Comparison of ENCODE assay signal across 10 cellular contexts in the genomic region with DNA sequence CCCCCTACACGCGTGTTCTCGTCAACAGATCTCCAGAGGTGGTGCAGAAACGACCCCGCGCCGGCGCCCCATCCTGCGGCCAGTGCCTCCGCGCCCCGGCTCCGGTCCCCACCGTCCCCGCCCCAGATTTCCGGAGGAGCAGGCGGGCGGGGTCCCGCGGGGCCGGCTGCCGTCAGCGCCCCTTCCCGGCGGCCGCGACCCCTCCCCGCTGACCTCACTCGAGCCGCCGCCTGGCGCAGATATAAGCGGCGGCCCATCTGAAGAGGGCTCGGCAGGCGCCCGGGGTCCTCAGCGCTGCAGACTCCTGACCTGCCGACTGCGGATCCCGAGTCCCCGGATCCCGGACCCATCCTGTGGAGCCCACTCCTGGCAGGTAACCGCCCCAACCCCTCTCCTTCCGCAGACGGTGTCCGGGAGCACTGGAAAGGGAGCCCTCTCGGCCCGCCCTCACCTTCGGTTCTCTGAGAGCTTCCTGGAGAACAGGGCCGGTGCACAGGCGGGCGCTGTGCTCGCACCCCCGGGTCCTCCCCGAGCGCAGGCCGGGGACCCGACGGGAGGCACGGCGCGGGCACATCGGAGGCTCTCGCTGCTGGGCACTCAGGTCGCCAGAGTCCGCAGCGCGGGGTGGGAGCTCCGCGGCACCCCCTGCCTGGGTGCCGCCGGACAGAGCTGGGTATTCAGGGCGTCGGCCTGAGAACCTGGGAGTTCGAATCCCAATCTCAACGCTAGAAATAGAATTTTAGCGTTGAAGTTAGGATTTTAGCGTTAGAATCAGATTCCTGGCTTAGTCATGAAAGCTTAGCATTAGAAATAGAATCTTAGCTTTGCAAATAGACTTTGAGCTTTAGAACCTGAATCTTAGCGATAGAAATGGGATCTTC. TPM values are rescaled to one million over a fixed set of nuclear protein-coding genes. Genes with fewer than 3 reads are reported as not detected.
DNase-seq lines count a peak whose midpoint lies in the region; ATAC-seq and TF ChIP-seq lines count a peak whose summit lies in the region.
"Had no signal": no experiment of that assay in that cellular context is flagged by ENCODE, and none has a peak within 500 bp of the region (broad histone marks: within the 10 kb centered on the region; RNA-seq: fewer than 3 reads in every experiment).

A gene with protein sequence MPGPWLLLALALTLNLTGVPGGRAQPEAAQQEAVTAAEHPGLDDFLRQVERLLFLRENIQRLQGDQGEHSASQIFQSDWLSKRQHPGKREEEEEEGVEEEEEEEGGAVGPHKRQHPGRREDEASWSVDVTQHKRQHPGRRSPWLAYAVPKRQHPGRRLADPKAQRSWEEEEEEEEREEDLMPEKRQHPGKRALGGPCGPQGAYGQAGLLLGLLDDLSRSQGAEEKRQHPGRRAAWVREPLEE (plus strand): TSS at position 270 of the 881 bp plus-strand sequence. CDS start 1,097 bp downstream, outside the sequence.

- peak within 1 kb of the TSS; percentile 88 for H3K4me2 ChIP-seq in hepatocyte

- H3K27ac Mint-ChIP-seq in T-helper 17 cell, result no peak within 1 kb of the TSS

- peak within 1 kb of the TSS; percentile 87 for H3K4me3 Mint-ChIP-seq in T-helper 17 cell

- H3K27ac ChIP-seq in hepatocyte, result no peak within 1 kb of the TSS

- peaks cover 8% of the 10 kb centered on the region for H3K4me1 Mint-ChIP-seq in T-helper 17 cell

- no peaks in the 10 kb centered on the region for H3K36me3 ChIP-seq in hepatocyte (replicated peaks; ENCODE audit: insufficient read depth, low read depth)

- H3K27me3 Mint-ChIP-seq in T-helper 17 cell, result peaks cover 72% of the 10 kb centered on the region

- no peaks in the 10 kb centered on the region for H4K20me1 ChIP-seq in hepatocyte (ENCODE audit: insufficient read depth, poor library complexity, severe bottlenecking)

- H3K79me2 ChIP-seq in hepatocyte, result no peaks in the 10 kb centered on the region

- peaks cover 13% of the 10 kb centered on the region for H3K4me1 ChIP-seq in hepatocyte (ENCODE audit: insufficient read depth)

- H3K9me2 ChIP-seq in hepatocyte (replicated peaks; ENCODE audit: insufficient read depth), result no peaks in the 10 kb centered on the region

- 7% methylated on average over 61 of the region's 80 CpGs for WGBS in hepatocyte (ENCODE audit: low lambda C conversion rate, missing lambda C conversion rate)

- peak within 1 kb of the TSS; percentile 49 for H2AFZ ChIP-seq in hepatocyte

- intact Hi-C loops in head of caudate nucleus (cut with DNase I), result no loop called here

- DNase-seq in GM03348 (ENCODE audit: low spot score) (peak; percentile 47), T-helper 17 cell (no peak), hepatocyte (ENCODE audit: low spot score) (no peak), retina (peak; percentile 86), NCI-H1436 (lab: John Stamatoyannopoulos, UW) (no peak), OCI-M2 (lab: John Stamatoyannopoulos, UW; ENCODE audit: unreplicated experiment) (no peak), head of caudate nucleus (no peak)

- H3K27me3 ChIP-seq in hepatocyte, result peaks cover 68% of the 10 kb centered on the region

- no peaks in the 10 kb centered on the region for H3K9me3 ChIP-seq in T-helper 17 cell (ENCODE audit: control insufficient read depth, low read length, poor library complexity, severe bottlenecking)
- no peaks in the 10 kb centered on the region for H3K9me3 ChIP-seq in hepatocyte (ENCODE audit: low read depth)

- peak within 1 kb of the TSS; percentile 5 for H3K4me3 ChIP-seq in hepatocyte

- ATAC-seq in T-helper 17 cell, result peak; percentile 16
- ATAC-seq in GM18907 (IDR thresholded peaks at IDR 0.05; ENCODE audit: unreplicated experiment), result no peak

- TF ChIP-seq CTCF in hepatocyte (IDR thresholded peaks at IDR 0.05; ENCODE audit: poor library complexity), result no peak

- peaks cover 7% of the 10 kb centered on the region for H3K36me3 Mint-ChIP-seq in T-helper 17 cell (ENCODE audit: low read depth)

RNA-seq across cellular contexts. Expression of the gene that starts here (rescaled TPM):
- total RNA-seq in T-helper 17 cell, result not detected
- not detected in 2 replicates for total RNA-seq in hepatocyte
- polyA plus RNA-seq in hepatocyte, result 0.27 TPM in 1 of 2 replicates, not detected in the other
- total RNA-seq: dermis microvascular lymphatic vessel endothelial cell, lung microvascular endothelial cell had no signal

Comparison
In these comparisons a context has a peak if more than half of its experiments do, and no peak if none do; other contexts are left out.
1. Peak in ATAC-seq in T-helper 17 cell; RNA of the gene not detected or under 1 TPM.
2. DNase-seq: peak in GM03348 (single experiment) and retina (single experiment); none in T-helper 17 cell (0 of 3), hepatocyte (single experiment), NCI-H1436 (single experiment), OCI-M2 (single experiment) and head of caudate nucleus (0 of 42).